8 cellular contexts compared by ENCODE assay signal in genomic region chr20:45362804-45363610, GRCh38. TPM values are rescaled to one million over a fixed set of nuclear protein-coding genes. Genes with fewer than 3 reads are reported as not detected.
DNase-seq lines count a peak whose midpoint lies in the region; ATAC-seq and TF ChIP-seq lines count a peak whose summit lies in the region.

Gene SYS1 (plus strand): TSS chr20:45363156. CDS start chr20:45363532, 376 bp downstream.

- H3K9me3 Mint-ChIP-seq in CD14-positive monocyte, result peaks cover 0 to 3% (median 0%) of the 10 kb centered on the region in 7 donors
- H3K9me3 Mint-ChIP-seq in activated CD4-positive, alpha-beta T cell treated with anti-CD3 and anti-CD28 coated beads, Interleukin-2, amount 10 ng/mL, durations not matched to agents 7 days and 5 days, result no peaks in the 10 kb centered on the region

- peaks cover 0 to 2% (median 0%) of the 10 kb centered on the region in 3 donors for H3K27me3 Mint-ChIP-seq in CD14-positive monocyte (ENCODE audit: low read depth in 3 of 3)
- H3K27me3 Mint-ChIP-seq in activated CD4-positive, alpha-beta T cell treated with anti-CD3 and anti-CD28 coated beads, Interleukin-2, amount 10 ng/mL, durations not matched to agents 7 days and 5 days, result no peaks in the 10 kb centered on the region

- peak within 1 kb of the TSS; percentile 99 to 100 (median 100) for H3K27ac Mint-ChIP-seq in CD14-positive monocyte
- peak within 1 kb of the TSS; percentile 92 for H3K27ac Mint-ChIP-seq in activated CD4-positive, alpha-beta T cell treated with anti-CD3 and anti-CD28 coated beads, Interleukin-2, amount 10 ng/mL, durations not matched to agents 7 days and 5 days

- peak within 1 kb of the TSS; percentile 95 to 99 for H3K4me3 Mint-ChIP-seq in CD14-positive monocyte
- H3K4me3 Mint-ChIP-seq in activated CD4-positive, alpha-beta T cell treated with anti-CD3 and anti-CD28 coated beads, Interleukin-2, amount 10 ng/mL, durations not matched to agents 7 days and 5 days, result peak within 1 kb of the TSS; percentile 92

- CTCF ChIA-PET in activated CD4-positive, alpha-beta T cell treated with anti-CD3 and anti-CD28 coated beads, Interleukin-2, amount 10 ng/mL, durations not matched to agents 7 days and 5 days (lab: Charles Lee), result interaction anchor here (0.6 to 4.5 kb wide), 43 partner anchors 10 to 753 kb away, joined by 3 to 71 read pairs (median 4); partner anchors contain the start of genes DBNDD2, PIGT, SDC4 and WFDC10A

- POLR2A ChIA-PET in activated CD4-positive, alpha-beta T cell treated with anti-CD3 and anti-CD28 coated beads, Interleukin-2, amount 10 ng/mL, durations not matched to agents 7 days and 5 days (lab: Charles Lee), result interaction anchor here (0.6 to 1.6 kb wide), 3 partner anchors 10 to 74 kb away, joined by 3 to 10 read pairs (median 5); no protein-coding TSS in a partner anchor

- ATAC-seq in GM19351 (IDR thresholded peaks at IDR 0.05; ENCODE audit: unreplicated experiment) (peak; percentile 78), HG03521 (IDR thresholded peaks at IDR 0.05; ENCODE audit: unreplicated experiment) (peak; percentile 87), left colon (peak; percentile 90)

- peaks cover 62% of the 10 kb centered on the region for H3K4me1 Mint-ChIP-seq in CD14-positive monocyte
- H3K4me1 Mint-ChIP-seq in activated CD4-positive, alpha-beta T cell treated with anti-CD3 and anti-CD28 coated beads, Interleukin-2, amount 10 ng/mL, durations not matched to agents 7 days and 5 days, result peaks cover 59% of the 10 kb centered on the region

- intact Hi-C loops in CD14-positive monocyte (cut with micrococcal nuclease) (loop anchor here in 1 of 2 donors (5.0 kb wide), 1 partner anchor 41 kb away; no protein-coding TSS in a partner anchor), left colon (cut with DNase I, micrococcal nuclease) (no loop called here)

- DNase-seq in CD14-positive monocyte (ENCODE audit: low spot score) (peak; percentile 99), NCI-H69 (lab: John Stamatoyannopoulos, UW) (peak; percentile 95), cortex of kidney (lab: John Stamatoyannopoulos, UW) (peak; percentile 93), left colon (peak; percentile 99 to 100)
- DNase-seq in activated CD4-positive, alpha-beta T cell treated with anti-CD3 and anti-CD28 coated beads, Interleukin-2, amount 10 ng/mL, durations not matched to agents 7 days and 5 days, result peak; percentile 99
- peak; percentile 99 for DNase-seq in stimulated activated CD4-positive, alpha-beta T cell treated with anti-CD3 and anti-CD28 coated beads, Interleukin-1b, Interleukin-23, amount 100 ng/mL, for 48 hours

- peaks cover 27 to 29% of the 10 kb centered on the region in 2 donors for H3K36me3 Mint-ChIP-seq in CD14-positive monocyte
- peaks cover 24% of the 10 kb centered on the region for H3K36me3 Mint-ChIP-seq in activated CD4-positive, alpha-beta T cell treated with anti-CD3 and anti-CD28 coated beads, Interleukin-2, amount 10 ng/mL, durations not matched to agents 7 days and 5 days (ENCODE audit: low read depth)

- peak; percentile 86 for TF ChIP-seq CTCF in CD14-positive monocyte (IDR thresholded peaks at IDR 0.05)

RNA-seq across cellular contexts. Expression of gene SYS1, which starts in this region (rescaled TPM):
- polyA plus RNA-seq in CD14-positive monocyte, result 10 to 100 TPM; 22.1 to 23.1 TPM
- total RNA-seq in activated CD4-positive, alpha-beta T cell treated with anti-CD3 and anti-CD28 coated beads, Interleukin-2, amount 10 ng/mL, durations not matched to agents 7 days and 5 days, result 10 to 100 TPM; 23.9 to 25.6 TPM
- 10 to 100 TPM; 25.2 to 32.4 TPM for total RNA-seq in left colon

Comparison
In these comparisons a context has a peak if more than half of its experiments do, and no peak if none do; other contexts are left out.
1. Peak in every context shown above with its lines: DNase-seq and ATAC-seq.